Comparison of ENCODE assay signal across 2 cellular contexts in the genomic region with DNA sequence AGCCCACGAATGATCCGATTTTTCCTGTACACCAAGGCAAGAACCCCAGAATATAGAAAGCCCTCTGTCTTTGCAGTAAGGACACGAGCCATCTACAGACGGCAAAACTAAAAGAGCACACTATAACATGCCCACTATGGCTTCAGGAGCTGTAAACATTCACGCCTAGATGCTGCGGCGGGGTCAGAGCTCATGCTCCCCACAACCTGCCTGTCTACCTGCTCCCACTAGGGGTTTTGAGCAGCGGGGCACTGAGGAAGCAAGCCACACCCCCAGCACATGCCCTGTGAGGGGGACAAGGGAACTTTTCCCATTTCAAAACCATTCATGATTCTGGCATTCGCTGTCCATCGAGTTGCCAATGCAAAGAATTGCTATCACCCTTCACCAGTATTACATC.
TF ChIP-seq lines count a peak whose summit lies in the region.

No MANE protein-coding gene starts in this region.

TF ChIP-seq in GM23338, 12 proteins besides CTCF, POLR2A, EP300 and RAD21 (continued from another document):
- no peak for TF ChIP-seq ZNF462 (CRISPR knock-in tag; IDR thresholded peaks at IDR 0.05)
- TF ChIP-seq ZNF114 (CRISPR knock-in tag; IDR thresholded peaks at IDR 0.05), result no peak
- TF ChIP-seq JUNB (IDR thresholded peaks at IDR 0.05; ENCODE audit: unreplicated experiment), result no peak
- TF ChIP-seq ZNF331 (CRISPR knock-in tag; IDR thresholded peaks at IDR 0.05; ENCODE audit: low read depth), result no peak
- TF ChIP-seq POLR2AphosphoS5 (IDR thresholded peaks at IDR 0.05; ENCODE audit: low read depth), result no peak

TF ChIP-seq in H1, 55 proteins besides CTCF, POLR2A, EP300 and RAD21:
- TF ChIP-seq MAX (IDR thresholded peaks at IDR 0.05) (peak; percentile 36; the same call in 1 of the 2 replicates), NRF1 (IDR thresholded peaks at IDR 0.05; ENCODE audit: low read depth, low read length) (no peak)
- TF ChIP-seq, protein P1, sequence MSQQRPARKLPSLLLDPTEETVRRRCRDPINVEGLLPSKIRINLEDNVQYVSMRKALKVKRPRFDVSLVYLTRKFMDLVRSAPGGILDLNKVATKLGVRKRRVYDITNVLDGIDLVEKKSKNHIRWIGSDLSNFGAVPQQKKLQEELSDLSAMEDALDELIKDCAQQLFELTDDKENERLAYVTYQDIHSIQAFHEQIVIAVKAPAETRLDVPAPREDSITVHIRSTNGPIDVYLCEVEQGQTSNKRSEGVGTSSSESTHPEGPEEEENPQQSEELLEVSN (IDR thresholded peaks at IDR 0.05), result peak; percentile 47; the same call in 1 of the 2 replicates
TF ChIP-seq in H1: peak in this region for 2.
